In genomic region chr21:46216132-46216747, GRCh38 we compare ENCODE assay signal across 20 cellular contexts. TPM values are rescaled to one million over a fixed set of nuclear protein-coding genes. Genes with fewer than 3 reads are reported as not detected.
DNase-seq lines count a peak whose midpoint lies in the region; ATAC-seq, FAIRE-seq and TF ChIP-seq lines count a peak whose summit lies in the region.
"Had no signal": no experiment of that assay in that cellular context is flagged by ENCODE, and none has a peak within 500 bp of the region (broad histone marks: within the 10 kb centered on the region; RNA-seq: fewer than 3 reads in every experiment).

No MANE protein-coding gene starts in this region.

- H3K9ac ChIP-seq in endodermal cell (ENCODE audit: extremely low read depth, low read length, poor library complexity, severe bottlenecking) (no peak overlapping the region), HepG2 (ENCODE audit: insufficient read depth, low read depth, low read length) (no peak overlapping the region)

- TF ChIP-seq CTCF in RWPE2 (IDR thresholded peaks at IDR 0.05; ENCODE audit: poor library complexity, severe bottlenecking) (no peak), endodermal cell (conservative IDR thresholded peaks at IDR 0.05) (no peak), spleen (IDR thresholded peaks at IDR 0.05 in 8 of 11, conservative IDR thresholded peaks at IDR 0.05 in 3 of 11) (no peak), HepG2 (CRISPR knock-in tag; IDR thresholded peaks at IDR 0.05) (no peak)

- TF ChIP-seq POLR2A in spleen (IDR thresholded peaks at IDR 0.05) (no peak), HepG2 (IDR thresholded peaks at IDR 0.05; ENCODE audit: insufficient read depth in 1 of 2, low read depth in 2 of 2, low read length in 2 of 2) (0 out of 4 replicates have a peak, but pooled peaks of 1 of the 2 experiments have one; percentile 20)

- no peaks in the 10 kb centered on the region for H3K27me3 ChIP-seq in RWPE2 (ENCODE audit: insufficient read depth, poor library complexity, severe bottlenecking)
- H3K27me3 ChIP-seq in endodermal cell (ENCODE audit: control insufficient read depth, insufficient read depth, low read length, poor library complexity, severe bottlenecking): no peaks in the 10 kb centered on the region
- no peaks in the 10 kb centered on the region for H3K27me3 ChIP-seq in spleen (replicated peaks in 1 of 7)
- H3K27me3 ChIP-seq in HepG2 (ENCODE audit: control insufficient read depth in 1 of 2, insufficient read depth in 2 of 2, low read length in 2 of 2): no peaks in the 10 kb centered on the region

- H3K27me3 Mint-ChIP-seq in activated naive CD8-positive, alpha-beta T cell treated with anti-CD3 and anti-CD28 coated beads for 36 hours: no peaks in the 10 kb centered on the region
- no peaks in the 10 kb centered on the region for H3K27me3 Mint-ChIP-seq in activated naive CD8-positive, alpha-beta T cell treated with anti-CD3 and anti-CD28 coated beads, Interleukin-2, amount 50 U/mL, for 24 hours
- H3K27me3 Mint-ChIP-seq in endodermal cell (ENCODE audit: insufficient read depth): no peaks in the 10 kb centered on the region
- H3K27me3 Mint-ChIP-seq: B cell; CD4-positive, alpha-beta T cell had no signal

- H3K27ac Mint-ChIP-seq in activated naive CD8-positive, alpha-beta T cell treated with anti-CD3 and anti-CD28 coated beads for 36 hours: peak overlapping the region; percentile 58
- no peak overlapping the region for H3K27ac Mint-ChIP-seq in activated naive CD8-positive, alpha-beta T cell treated with anti-CD3 and anti-CD28 coated beads, Interleukin-2, amount 50 U/mL, for 24 hours
- H3K27ac Mint-ChIP-seq in endodermal cell: no peak overlapping the region
- H3K27ac Mint-ChIP-seq: B cell; CD4-positive, alpha-beta T cell had no signal

- no TSS peak for BruUV-seq in HepG2 (replicated peaks; lab: Mats Ljungman, UMichigan)

- no peaks in the 10 kb centered on the region for H4K20me1 ChIP-seq in HepG2 (ENCODE audit: insufficient read depth, low read length)

- H2AFZ ChIP-seq in HepG2 (ENCODE audit: low read length): no peak overlapping the region
- H2AFZ ChIP-seq: PC-9 had no signal

- CTCF ChIA-PET in HepG2 (lab: Yijun Ruan, JAX; ENCODE audit: low intra/inter-chr PET ratio, low total read pairs): no interaction called here

- H3K4me3 Mint-ChIP-seq in activated naive CD8-positive, alpha-beta T cell treated with anti-CD3 and anti-CD28 coated beads for 36 hours: no peak overlapping the region
- H3K4me3 Mint-ChIP-seq in activated naive CD8-positive, alpha-beta T cell treated with anti-CD3 and anti-CD28 coated beads, Interleukin-2, amount 50 U/mL, for 24 hours: no peak overlapping the region
- H3K4me3 Mint-ChIP-seq in endodermal cell: no peak overlapping the region
- H3K4me3 Mint-ChIP-seq: B cell; CD4-positive, alpha-beta T cell had no signal

- no peak for ATAC-seq in activated naive CD8-positive, alpha-beta T cell treated with anti-CD3 and anti-CD28 coated beads, Interleukin-2, amount 50 U/mL, for 24 hours
- ATAC-seq in RWPE2 (ENCODE audit: low read depth) (no peak), HG03520 (IDR thresholded peaks at IDR 0.05; ENCODE audit: unreplicated experiment) (no peak), HepG2 (no peak)

- 92 to 100% methylated on average over 5 to 16 of the region's 16 CpGs for WGBS in endodermal cell (ENCODE audit: insufficient coverage in 1 of 2, insufficient read length in 1 of 2), 2 experiments
- 90 to 99% (median 94%) methylated on average over 9 to 16 of the region's 16 CpGs for WGBS in spleen, 5 donors
- 92% methylated on average over 14 of the region's 16 CpGs for WGBS in HepG2 (ENCODE audit: low lambda C conversion rate)

- TF ChIP-seq RAD21 in HepG2 (CRISPR knock-in tag; IDR thresholded peaks at IDR 0.05): no peak

- POLR2A ChIA-PET in HepG2 (lab: Yijun Ruan, JAX): interaction anchor here (0.6 kb wide), 1 partner anchor 37 kb away, joined by 4 read pairs; no protein-coding TSS in a partner anchor

- H3K4me2 ChIP-seq in HepG2 (ENCODE audit: low read depth, low read length): no peak overlapping the region
- H3K4me2 ChIP-seq: PC-9 had no signal

- in situ Hi-C loops in HepG2 (cut with HindIII; ENCODE audit: extremely low pct_ligation_motif_present, low pct_unique_long_range_greater_than_20kb): no loop called here

- no peaks in the 10 kb centered on the region for H3K9me3 Mint-ChIP-seq in activated naive CD8-positive, alpha-beta T cell treated with anti-CD3 and anti-CD28 coated beads for 36 hours
- H3K9me3 Mint-ChIP-seq in activated naive CD8-positive, alpha-beta T cell treated with anti-CD3 and anti-CD28 coated beads, Interleukin-2, amount 50 U/mL, for 24 hours: no peaks in the 10 kb centered on the region
- no peaks in the 10 kb centered on the region for H3K9me3 Mint-ChIP-seq in endodermal cell
- H3K9me3 Mint-ChIP-seq: CD4-positive, alpha-beta T cell had no signal

- DNase-seq in activated naive CD8-positive, alpha-beta T cell treated with anti-CD3 and anti-CD28 coated beads for 36 hours: no peak
- DNase-seq in activated naive CD8-positive, alpha-beta T cell treated with anti-CD3 and anti-CD28 coated beads, Interleukin-2, amount 50 U/mL, for 24 hours: no peak
- DNase-seq in RWPE2 (ENCODE audit: low spot score): peak; percentile 60
- DNase-seq in endodermal cell: peak; percentile 34
- peak; percentile 62 for DNase-seq in spleen
- DNase-seq in HepG2 (ENCODE audit: low spot score): no peak
- DNase-seq: CD4-positive, alpha-beta T cell; DMS79 treated with DMSO at 0.1 percent for 48 hours; KBM-7; NCI-H1092; NCI-H1694 treated with DMSO at 0.1 percent for 48 hours; NCI-H446; NCI-H774; PC-9; Right ventricle myocardium superior had no signal

- no peak overlapping the region for H3K4me3 ChIP-seq in RWPE2 (ENCODE audit: severe bottlenecking)
- H3K4me3 ChIP-seq in endodermal cell (ENCODE audit: low read length): no peak overlapping the region
- no peak overlapping the region for H3K4me3 ChIP-seq in spleen
- no peak overlapping the region for H3K4me3 ChIP-seq in HepG2 (replicated peaks in 1 of 3; ENCODE audit: insufficient read depth in 1 of 3, low read depth in 2 of 3, low read length in 3 of 3)
- H3K4me3 ChIP-seq: PC-9 had no signal

- peaks cover 4% of the 10 kb centered on the region for H3K36me3 Mint-ChIP-seq in activated naive CD8-positive, alpha-beta T cell treated with anti-CD3 and anti-CD28 coated beads for 36 hours
- H3K36me3 Mint-ChIP-seq in activated naive CD8-positive, alpha-beta T cell treated with anti-CD3 and anti-CD28 coated beads, Interleukin-2, amount 50 U/mL, for 24 hours (ENCODE audit: low read depth): no peaks in the 10 kb centered on the region
- peaks cover 29% of the 10 kb centered on the region for H3K36me3 Mint-ChIP-seq in endodermal cell (ENCODE audit: low read depth)

- intact Hi-C loops in spleen (cut with DNase I; ENCODE audit: low total_unique reads) (no loop called here), HepG2 (cut with micrococcal nuclease; ENCODE audit: unreplicated experiment) (no loop called here)

- FAIRE-seq in HepG2 (lab: Jason Lieb, UNC): no peak
- FAIRE-seq: D721Med, G401.6, HTR-8/SVneo had no signal

- H3K9me3 ChIP-seq in RWPE2 (ENCODE audit: severe bottlenecking) (no peaks in the 10 kb centered on the region), endodermal cell (ENCODE audit: control insufficient read depth, low read length) (no peaks in the 10 kb centered on the region), spleen (no peaks in the 10 kb centered on the region), HepG2 (ENCODE audit: low read length) (no peaks in the 10 kb centered on the region)

- no peak overlapping the region for H3K27ac ChIP-seq in RWPE2 (ENCODE audit: poor library complexity, severe bottlenecking)
- H3K27ac ChIP-seq in endodermal cell (ENCODE audit: low read depth, low read length): no peak overlapping the region
- no peak overlapping the region for H3K27ac ChIP-seq in spleen
- no peak overlapping the region for H3K27ac ChIP-seq in HepG2 (ENCODE audit: extremely low read length, insufficient read depth, low read length)
- H3K27ac ChIP-seq: PC-9 had no signal

- H3K36me3 ChIP-seq in RWPE2 (ENCODE audit: low read depth): peaks cover 78% of the 10 kb centered on the region
- peaks cover 16% of the 10 kb centered on the region for H3K36me3 ChIP-seq in endodermal cell (ENCODE audit: control insufficient read depth, insufficient read depth, low read length)
- H3K36me3 ChIP-seq in spleen: peaks cover 0 to 96% (median 30%) of the 10 kb centered on the region in 6 donors
- H3K36me3 ChIP-seq in HepG2 (replicated peaks in 1 of 2; ENCODE audit: control insufficient read depth in 1 of 2, insufficient read depth in 2 of 2, low read length in 2 of 2): peaks cover 15 to 81% of the 10 kb centered on the region in 2 experiments

- H3K4me1 ChIP-seq in RWPE2 (ENCODE audit: insufficient read depth, poor library complexity, severe bottlenecking) (no peaks in the 10 kb centered on the region), endodermal cell (ENCODE audit: control insufficient read depth, insufficient read depth, low read length) (no peaks in the 10 kb centered on the region), spleen (no peaks in the 10 kb centered on the region), HepG2 (ENCODE audit: insufficient read depth, low read length) (no peaks in the 10 kb centered on the region)

- no peak for TF ChIP-seq EP300 in HepG2 (IDR thresholded peaks at IDR 0.05; ENCODE audit: low read depth in 2 of 2, low read length in 2 of 2)
- no peak for TF ChIP-seq EP300 in HepG2 (CRISPR knock-in tag; IDR thresholded peaks at IDR 0.05; ENCODE audit: borderline replicate concordance)

- H3K79me2 ChIP-seq in HepG2 (ENCODE audit: insufficient read depth, low read length): peaks cover 16% of the 10 kb centered on the region

- H3K4me1 Mint-ChIP-seq in activated naive CD8-positive, alpha-beta T cell treated with anti-CD3 and anti-CD28 coated beads for 36 hours: no peaks in the 10 kb centered on the region
- no peaks in the 10 kb centered on the region for H3K4me1 Mint-ChIP-seq in activated naive CD8-positive, alpha-beta T cell treated with anti-CD3 and anti-CD28 coated beads, Interleukin-2, amount 50 U/mL, for 24 hours
- H3K4me1 Mint-ChIP-seq in endodermal cell: no peaks in the 10 kb centered on the region
- H3K4me1 Mint-ChIP-seq: B cell had no signal

RNA-seq across cellular contexts. Expression of gene LSS, which starts 12.3 kb away (rescaled TPM):
- 10 to 100 TPM; 15.8 to 16.7 TPM for total RNA-seq in activated naive CD8-positive, alpha-beta T cell treated with anti-CD3 and anti-CD28 coated beads for 36 hours
- total RNA-seq in endodermal cell: 10 to 100 TPM; 56.7 to 85.2 TPM
- 101 TPM for polyA plus RNA-seq in endodermal cell (2013, experiment 1 of 2)
- polyA plus RNA-seq in endodermal cell (2013, experiment 2 of 2): 100 TPM
- total RNA-seq in spleen: 10 to 100 TPM; 18.2 to 31.2 (median 28.8) TPM
- 10 to 100 TPM in 1 of 3 donors, 1 to 10 TPM in 2; 6.3 to 17.5 (median 9.8) TPM for polyA plus RNA-seq in spleen
- total RNA-seq in HepG2 (2016; rRNA removed; fragmentation: Illumina TruSeq; extraction: Trizol): 73.5 and 113 TPM in 2 replicates
- total RNA-seq in HepG2 (2016; cell fraction: cytosol; rRNA removed; fragmentation: Illumina TruSeq; extraction: Trizol; ENCODE audit: low read depth): 7.3 and 7.8 TPM in 2 replicates
- 62.4 and 115 TPM in 2 replicates for total RNA-seq in HepG2 (2016; cell fraction: insoluble cytoplasmic fraction; rRNA removed; fragmentation: Illumina TruSeq; extraction: Trizol)
- 31.7 and 32.0 TPM in 2 replicates for total RNA-seq in HepG2 (2016; cell fraction: membrane; rRNA removed; fragmentation: Illumina TruSeq; extraction: Trizol)
- 138 and 169 TPM in 2 replicates for total RNA-seq in HepG2 (2016; cell fraction: nucleus; rRNA removed; fragmentation: Illumina TruSeq; extraction: Trizol)
- 72.6 and 182 TPM in 2 replicates for polyA plus RNA-seq in HepG2 (2011; rRNA removed)
- 29.6 and 35.0 TPM in 2 replicates for polyA plus RNA-seq in HepG2 (2011; cell fraction: cytosol; rRNA removed)
- polyA plus RNA-seq in HepG2 (2011; cell fraction: nucleus; rRNA removed): 771 and 1,172 TPM in 2 replicates
- 69.9 and 111 TPM in 2 replicates for polyA plus RNA-seq in HepG2 (2012)
- polyA plus RNA-seq in HepG2 (2016; cell fraction: cytosol; fragmentation: Illumina TruSeq; extraction: Trizol; ENCODE audit: low read depth): 5.3 and 5.5 TPM in 2 replicates
- polyA plus RNA-seq in HepG2 (2016; cell fraction: insoluble cytoplasmic fraction; fragmentation: Illumina TruSeq; extraction: Trizol; ENCODE audit: low read depth): 44.5 and 58.2 TPM in 2 replicates
- 14.1 and 14.6 TPM in 2 replicates for polyA plus RNA-seq in HepG2 (2016; cell fraction: membrane; fragmentation: Illumina TruSeq; extraction: Trizol; ENCODE audit: low read depth)
- 296 and 309 TPM in 2 replicates for polyA plus RNA-seq in HepG2 (2016; cell fraction: nucleus; fragmentation: Illumina TruSeq; extraction: Trizol; ENCODE audit: insufficient read depth, low read depth)
- polyA minus RNA-seq in HepG2 (2011; rRNA and poly(A)+ RNA removed; ENCODE audit: low replicate concordance): 67.2 and 95.6 TPM in 2 replicates
- 16.2 and 25.1 TPM in 2 replicates for polyA minus RNA-seq in HepG2 (2011; cell fraction: cytosol; rRNA and poly(A)+ RNA removed)
- polyA minus RNA-seq in HepG2 (2011; cell fraction: nucleus; rRNA and poly(A)+ RNA removed): 66.3 and 114 TPM in 2 replicates

RNA-seq across cellular contexts. Expression of gene SPATC1L, which starts 32.0 kb away (rescaled TPM):
- 1 to 10 TPM; 6.3 to 6.9 TPM for total RNA-seq in activated naive CD8-positive, alpha-beta T cell treated with anti-CD3 and anti-CD28 coated beads for 36 hours
- total RNA-seq in endodermal cell (10 to 100 TPM; 29.5 to 31.9 TPM), spleen (10 to 100 TPM in 2 of 7 donors, 1 to 10 TPM in 5; 4.4 to 10.5 (median 7.7) TPM), HepG2 (2016; rRNA removed; fragmentation: Illumina TruSeq; extraction: Trizol) (2.8 and 3.3 TPM in 2 replicates)
- 32.1 TPM for polyA plus RNA-seq in endodermal cell (2013, experiment 1 of 2)
- polyA plus RNA-seq in endodermal cell (2013, experiment 2 of 2): 33.4 TPM
- polyA plus RNA-seq in spleen (10 to 100 TPM; 10.8 to 13.4 (median 13.1) TPM), HepG2 (2011; rRNA removed) (1.4 and 2.6 TPM in 2 replicates)
- 2.1 and 2.7 TPM in 2 replicates for total RNA-seq in HepG2 (2016; cell fraction: cytosol; rRNA removed; fragmentation: Illumina TruSeq; extraction: Trizol; ENCODE audit: low read depth)
- 3.0 and 3.3 TPM in 2 replicates for total RNA-seq in HepG2 (2016; cell fraction: insoluble cytoplasmic fraction; rRNA removed; fragmentation: Illumina TruSeq; extraction: Trizol)
- total RNA-seq in HepG2 (2016; cell fraction: membrane; rRNA removed; fragmentation: Illumina TruSeq; extraction: Trizol): 3.0 and 3.8 TPM in 2 replicates
- 1.5 and 1.7 TPM in 2 replicates for total RNA-seq in HepG2 (2016; cell fraction: nucleus; rRNA removed; fragmentation: Illumina TruSeq; extraction: Trizol)
- 1.4 and 2.8 TPM in 2 replicates for polyA plus RNA-seq in HepG2 (2011; cell fraction: cytosol; rRNA removed)
- polyA plus RNA-seq in HepG2 (2011; cell fraction: nucleus; rRNA removed): 9.6 and 9.7 TPM in 2 replicates
- 7.3 and 10.9 TPM in 2 replicates for polyA plus RNA-seq in HepG2 (2012)
- 5.4 and 5.7 TPM in 2 replicates for polyA plus RNA-seq in HepG2 (2016; cell fraction: cytosol; fragmentation: Illumina TruSeq; extraction: Trizol; ENCODE audit: low read depth)
- polyA plus RNA-seq in HepG2 (2016; cell fraction: insoluble cytoplasmic fraction; fragmentation: Illumina TruSeq; extraction: Trizol; ENCODE audit: low read depth): 5.9 and 7.1 TPM in 2 replicates
- polyA plus RNA-seq in HepG2 (2016; cell fraction: membrane; fragmentation: Illumina TruSeq; extraction: Trizol; ENCODE audit: low read depth): 6.0 and 7.3 TPM in 2 replicates
- 5.8 and 6.5 TPM in 2 replicates for polyA plus RNA-seq in HepG2 (2016; cell fraction: nucleus; fragmentation: Illumina TruSeq; extraction: Trizol; ENCODE audit: insufficient read depth, low read depth)
- polyA minus RNA-seq in HepG2 (2011; rRNA and poly(A)+ RNA removed; ENCODE audit: low replicate concordance): 2.4 and 3.4 TPM in 2 replicates
- 3.4 and 5.6 TPM in 2 replicates for polyA minus RNA-seq in HepG2 (2011; cell fraction: cytosol; rRNA and poly(A)+ RNA removed)
- 0.77 and 1.6 TPM in 2 replicates for polyA minus RNA-seq in HepG2 (2011; cell fraction: nucleus; rRNA and poly(A)+ RNA removed)

Comparison
In these comparisons a context has a peak if more than half of its experiments do, and no peak if none do; other contexts are left out.
1. DNase-seq: peak in RWPE2 (single experiment), endodermal cell (single experiment) and spleen (single experiment); none in activated naive CD8-positive, alpha-beta T cell treated with anti-CD3 and anti-CD28 coated beads for 36 hours (single experiment), activated naive CD8-positive, alpha-beta T cell treated with anti-CD3 and anti-CD28 coated beads, Interleukin-2, amount 50 U/mL, for 24 hours (single experiment) and HepG2 (single experiment).